1 cellular context compared by ENCODE assay signal in the genomic region with DNA sequence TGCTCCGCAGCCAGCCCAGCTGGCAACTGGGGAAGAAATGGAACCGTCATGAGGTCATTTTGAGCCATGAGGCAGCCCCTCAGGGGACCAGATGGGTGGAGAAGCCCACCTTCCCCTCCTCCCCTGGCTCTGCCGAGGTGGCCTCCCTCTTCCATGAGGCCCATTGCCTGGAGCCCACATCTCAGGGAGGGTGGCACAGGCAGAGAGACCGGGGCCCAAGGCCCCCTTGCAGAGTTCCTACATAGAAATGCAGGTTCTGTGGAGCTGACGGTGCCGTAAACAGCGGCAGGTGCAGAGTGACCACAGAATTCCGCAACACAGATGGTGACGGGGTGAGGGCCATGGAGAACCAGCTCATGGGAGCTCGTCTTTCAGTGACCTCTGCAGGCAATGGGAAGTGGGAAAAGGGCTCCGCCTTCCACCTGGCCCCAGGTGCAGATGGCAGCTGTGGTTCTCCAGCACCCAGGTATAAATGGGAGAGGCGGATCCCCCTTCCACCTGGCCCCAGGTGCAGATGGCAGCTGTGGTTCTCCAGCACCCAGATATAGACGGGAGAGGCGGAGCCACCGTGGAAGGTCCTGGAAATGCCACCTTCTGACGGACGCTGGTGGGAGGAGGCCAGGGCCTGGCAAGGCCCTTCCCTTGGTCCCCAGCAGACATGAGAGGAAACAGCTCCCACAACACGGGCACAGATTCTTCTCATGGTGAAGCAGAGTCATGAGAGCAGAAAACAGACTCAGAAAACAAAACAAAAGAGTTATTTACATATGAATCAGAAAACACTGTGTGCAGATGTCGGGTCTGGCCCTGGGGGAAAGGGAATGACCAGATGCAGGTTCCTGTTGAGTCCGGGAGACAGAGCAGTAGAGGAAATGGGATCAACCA.
TF ChIP-seq lines count a peak whose summit lies in the region.

No MANE protein-coding gene starts in this region.

TF ChIP-seq in HEK293T, 16 proteins besides CTCF, POLR2A, EP300 and RAD21 (continued from another document):
- TF ChIP-seq, protein P1, sequence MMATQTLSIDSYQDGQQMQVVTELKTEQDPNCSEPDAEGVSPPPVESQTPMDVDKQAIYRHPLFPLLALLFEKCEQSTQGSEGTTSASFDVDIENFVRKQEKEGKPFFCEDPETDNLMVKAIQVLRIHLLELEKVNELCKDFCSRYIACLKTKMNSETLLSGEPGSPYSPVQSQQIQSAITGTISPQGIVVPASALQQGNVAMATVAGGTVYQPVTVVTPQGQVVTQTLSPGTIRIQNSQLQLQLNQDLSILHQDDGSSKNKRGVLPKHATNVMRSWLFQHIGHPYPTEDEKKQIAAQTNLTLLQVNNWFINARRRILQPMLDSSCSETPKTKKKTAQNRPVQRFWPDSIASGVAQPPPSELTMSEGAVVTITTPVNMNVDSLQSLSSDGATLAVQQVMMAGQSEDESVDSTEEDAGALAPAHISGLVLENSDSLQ (IDR thresholded peaks at IDR 0.05): no peak
- no peak for TF ChIP-seq SUZ12 (IDR thresholded peaks at IDR 0.05)
- TF ChIP-seq BHLHE40 (IDR thresholded peaks at IDR 0.05; ENCODE audit: borderline replicate concordance): no peak
- no peak for TF ChIP-seq ZNF384 (IDR thresholded peaks at IDR 0.05)
- no peak for TF ChIP-seq LEF1 (IDR thresholded peaks at IDR 0.05; ENCODE audit: borderline replicate concordance)
